In the genomic region with DNA sequence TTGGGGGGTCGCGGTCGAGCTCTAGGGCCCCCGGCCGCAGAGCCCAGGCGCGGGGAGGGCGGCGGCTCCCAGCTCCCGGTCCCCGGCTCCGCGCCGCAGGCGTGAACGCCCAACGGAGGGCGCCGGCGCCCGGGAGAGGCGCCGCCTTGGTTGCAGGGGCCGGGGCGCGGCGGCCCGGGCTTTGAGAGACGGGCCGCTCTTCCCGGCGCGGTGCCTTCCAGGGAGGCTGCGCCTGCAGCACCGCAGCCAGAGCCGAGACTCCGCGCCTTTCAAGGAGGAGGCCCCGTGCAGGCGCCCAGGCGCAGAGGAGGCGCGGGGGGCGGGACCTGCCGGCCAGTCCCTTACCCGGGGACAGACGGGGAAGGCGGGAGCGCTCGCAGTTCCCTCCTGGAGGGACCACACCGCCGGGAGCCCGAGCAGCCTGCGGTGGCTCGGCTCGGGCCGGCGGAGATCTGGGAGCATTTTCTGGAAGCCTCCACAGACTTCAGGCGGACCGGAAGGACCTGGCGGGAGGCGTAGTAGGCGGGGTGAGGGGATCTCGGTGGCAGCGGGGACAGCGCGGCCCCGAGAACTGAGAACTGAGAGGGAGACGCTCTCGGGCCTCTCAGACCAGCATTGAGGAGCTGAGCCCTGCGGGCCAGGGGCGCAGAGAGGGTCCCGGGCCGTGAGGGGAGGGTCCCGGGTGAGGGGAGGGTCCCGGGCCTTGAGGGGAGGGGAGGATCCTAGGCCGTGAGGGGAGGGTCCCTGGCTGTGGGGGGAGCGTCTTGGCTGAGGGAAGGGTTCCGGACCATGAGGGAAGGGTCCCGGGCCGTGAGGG, we compare ENCODE assay signal across 8 cellular contexts. TPM values are rescaled to one million over a fixed set of nuclear protein-coding genes. Genes with fewer than 3 reads are reported as not detected.
A peak's percentile ranks its signal among the peaks of the same experiment; 100 is the strongest.
DNase-seq lines count a peak whose midpoint lies in the region; ATAC-seq and TF ChIP-seq lines count a peak whose summit lies in the region.

No MANE protein-coding gene starts in this region.

- H3K36me3 ChIP-seq in adrenal gland (replicated peaks in 1 of 2) = no peaks in the 10 kb centered on the region
- H3K36me3 ChIP-seq in iPS DF 6.9 (ENCODE audit: control insufficient read depth, insufficient read depth, low read length) = no peaks in the 10 kb centered on the region
- no peaks in the 10 kb centered on the region for H3K36me3 ChIP-seq in gastrocnemius medialis

- peak overlapping the region in 3 of 5 donors; percentile 15 to 63 (median 23) for H3K27ac ChIP-seq in adrenal gland
- no peak overlapping the region for H3K27ac ChIP-seq in iPS DF 6.9 (ENCODE audit: low read length)
- peak overlapping the region in 3 of 4 donors; percentile 55 to 69 (median 59) for H3K27ac ChIP-seq in gastrocnemius medialis

- in situ Hi-C loops in gastrocnemius medialis (cut with MboI; ENCODE audit: low sequenced_read_pairs in 4 of 4) = loop anchor here in 3 of 4 donors (10.0 to 25.0 kb wide), 3 partner anchors 441 to 451 kb away; no protein-coding TSS in a partner anchor

- H3K9me3 ChIP-seq in adrenal gland (replicated peaks in 1 of 3) = no peaks in the 10 kb centered on the region
- H3K9me3 ChIP-seq in iPS DF 6.9 (ENCODE audit: control insufficient read depth, insufficient read depth, low read length) = no peaks in the 10 kb centered on the region
- H3K9me3 ChIP-seq in gastrocnemius medialis = no peaks in the 10 kb centered on the region

- peak overlapping the region in 2 of 4 donors; percentile 7 to 52 for H3K4me3 ChIP-seq in adrenal gland
- H3K4me3 ChIP-seq in iPS DF 6.9 (ENCODE audit: low read length) = peak overlapping the region; percentile 43; the same call in 1 of the 2 replicates
- peak overlapping the region; percentile 49 to 62 (median 52) for H3K4me3 ChIP-seq in gastrocnemius medialis

- no peaks in the 10 kb centered on the region for H3K27me3 ChIP-seq in adrenal gland
- no peaks in the 10 kb centered on the region for H3K27me3 ChIP-seq in iPS DF 6.9 (ENCODE audit: control insufficient read depth, insufficient read depth, low read length)
- peaks cover 0 to 16% (median 9%) of the 10 kb centered on the region in 3 donors for H3K27me3 ChIP-seq in gastrocnemius medialis

- WGBS in adrenal gland, 4 donors = 1 to 10% (median 3%) methylated on average over 9 to 81 of the region's 81 CpGs
- no CpG with 5 or more reads among the region's 81 CpGs for WGBS in iPS DF 6.9 (ENCODE audit: insufficient coverage, insufficient read length)

- peak in 1 of 2 donors; percentile 9 for TF ChIP-seq POLR2A in adrenal gland (IDR thresholded peaks at IDR 0.05)
- TF ChIP-seq POLR2A in gastrocnemius medialis (IDR thresholded peaks at IDR 0.05) = peak in 1 of 2 donors; percentile 46

- peak; percentile 26 for DNase-seq in SIG-M5 treated with dmso at 0.1 percent for 504 hours (lab: John Stamatoyannopoulos, UW; ENCODE audit: unreplicated experiment)
- DNase-seq in SIG-M5 (lab: John Stamatoyannopoulos, UW) = no peak
- DNase-seq in NCI-H774 (lab: John Stamatoyannopoulos, UW) = peak; percentile 78
- peak; percentile 17 to 63 (median 47) for DNase-seq in adrenal gland
- DNase-seq in iPS DF 6.9 (ENCODE audit: low read depth, low spot score) = no peak
- no peak for DNase-seq in gastrocnemius medialis
- no peak for DNase-seq in GF-D8 (lab: John Stamatoyannopoulos, UW)

- intact Hi-C loops in adrenal gland (cut with DNase I) = loop anchor here (5.0 kb wide), 1 partner anchor 89 kb away; no protein-coding TSS in a partner anchor
- intact Hi-C loops in gastrocnemius medialis (cut with DNase I; ENCODE audit: low total_unique reads) = loop anchor here (2.0 to 10.0 kb wide), 3 partner anchors 94 to 1859 kb away; no protein-coding TSS in a partner anchor

- H3K4me1 ChIP-seq in adrenal gland (replicated peaks in 1 of 2) (peaks cover 9 to 10% of the 10 kb centered on the region in 2 donors), iPS DF 6.9 (ENCODE audit: control insufficient read depth, insufficient read depth, low read length) (0 out of 2 replicates have a peak, but pooled peaks cover 1% of the 10 kb centered on the region), gastrocnemius medialis (peaks cover 3 to 7% of the 10 kb centered on the region in 2 donors)

- no peak for TF ChIP-seq CTCF in adrenal gland (IDR thresholded peaks at IDR 0.05)
- TF ChIP-seq CTCF in gastrocnemius medialis (IDR thresholded peaks at IDR 0.05 in 4 of 5, conservative IDR thresholded peaks at IDR 0.05 in 1 of 5) = no peak

- ATAC-seq in HG02884 (IDR thresholded peaks at IDR 0.05; ENCODE audit: unreplicated experiment) (peak; percentile 19), gastrocnemius medialis (peak; percentile 38 to 46)

RNA-seq across cellular contexts. Expression of gene MCF2L, which starts 25.5 kb away (rescaled TPM):
- 10 to 100 TPM in 6 of 8 donors, 1 to 10 TPM in 2; 8.1 to 24.9 (median 15.3) TPM for total RNA-seq in adrenal gland
- polyA plus RNA-seq in adrenal gland = 10 to 100 TPM in 2 of 3 donors, 1 to 10 TPM in 1; 7.6 to 49.0 (median 30.3) TPM
- total RNA-seq in gastrocnemius medialis = 10 to 100 TPM; 16.1 to 21.2 (median 19.4) TPM

Comparison
In these comparisons a context has a peak if more than half of its experiments do, and no peak if none do; other contexts are left out.
1. DNase-seq: peak in SIG-M5 treated with dmso at 0.1 percent for 504 hours (single experiment), NCI-H774 (single experiment) and adrenal gland (7 of 7); none in SIG-M5 (single experiment), iPS DF 6.9 (single experiment), gastrocnemius medialis (0 of 2) and GF-D8 (single experiment).